Comparison of ENCODE assay signal across 8 cellular contexts in genomic region chr4:73127839-73128448, GRCh38. TPM values are rescaled to one million over a fixed set of nuclear protein-coding genes. Genes with fewer than 3 reads are reported as not detected.
DNase-seq lines count a peak whose midpoint lies in the region; ATAC-seq, FAIRE-seq and TF ChIP-seq lines count a peak whose summit lies in the region.

No MANE protein-coding gene starts in this region.

- H4K20me1 ChIP-seq in HepG2 (ENCODE audit: insufficient read depth, low read length): no peaks in the 10 kb centered on the region

- FAIRE-seq in HepG2 (lab: Jason Lieb, UNC): peak; percentile 55

- no TSS peak for BruUV-seq in HepG2 (replicated peaks; lab: Mats Ljungman, UMichigan)

- TF ChIP-seq POLR2A in HepG2 (IDR thresholded peaks at IDR 0.05; ENCODE audit: insufficient read depth in 1 of 2, low read depth in 2 of 2, low read length in 2 of 2): no peak

- ATAC-seq in HepG2: peak; percentile 96

- peak; percentile 27 for DNase-seq in activated naive CD4-positive, alpha-beta T cell treated with anti-CD3 and anti-CD28 coated beads, Interleukin-2, amount 10 ng/mL, durations not matched to agents 7 days and 5 days
- no peak for DNase-seq in activated naive CD4-positive, alpha-beta T cell (lab: John Stamatoyannopoulos, UW)
- DNase-seq in HT-29 (ENCODE audit: low spot score): peak; percentile 15
- no peak for DNase-seq in astrocyte of the spinal cord (ENCODE audit: low read depth, low spot score)
- DNase-seq in HepG2 (ENCODE audit: low spot score): peak; percentile 9
- DNase-seq in NCI-H1694 treated with DMSO at 0.1 percent for 48 hours (lab: John Stamatoyannopoulos, UW): no peak
- no peak for DNase-seq in NCI-H2227 (lab: John Stamatoyannopoulos, UW; ENCODE audit: unreplicated experiment)
- no peak for DNase-seq in COR-L47 (lab: John Stamatoyannopoulos, UW)

- H3K4me1 Mint-ChIP-seq in activated naive CD4-positive, alpha-beta T cell treated with anti-CD3 and anti-CD28 coated beads, Interleukin-2, amount 10 ng/mL, durations not matched to agents 7 days and 5 days: no peaks in the 10 kb centered on the region

- H3K9me3 Mint-ChIP-seq in activated naive CD4-positive, alpha-beta T cell treated with anti-CD3 and anti-CD28 coated beads, Interleukin-2, amount 10 ng/mL, durations not matched to agents 7 days and 5 days: no peaks in the 10 kb centered on the region

- H3K36me3 ChIP-seq in HepG2 (replicated peaks in 1 of 2; ENCODE audit: control insufficient read depth in 1 of 2, insufficient read depth in 2 of 2, low read length in 2 of 2): peaks cover 9 to 57% of the 10 kb centered on the region in 2 experiments

- no peak overlapping the region for H3K27ac ChIP-seq in HepG2 (ENCODE audit: extremely low read length, insufficient read depth, low read length)

- no peak for TF ChIP-seq EP300 in HepG2 (IDR thresholded peaks at IDR 0.05; ENCODE audit: low read depth in 2 of 2, low read length in 2 of 2)
- TF ChIP-seq EP300 in HepG2 (CRISPR knock-in tag; IDR thresholded peaks at IDR 0.05; ENCODE audit: borderline replicate concordance): no peak

- intact Hi-C loops in HepG2 (cut with micrococcal nuclease; ENCODE audit: unreplicated experiment): loop anchor here (5.0 kb wide), 1 partner anchor 179 kb away; no protein-coding TSS in a partner anchor

- H3K9ac ChIP-seq in HepG2 (ENCODE audit: insufficient read depth, low read depth, low read length): no peak overlapping the region

- no peak overlapping the region for H3K27ac Mint-ChIP-seq in activated naive CD4-positive, alpha-beta T cell treated with anti-CD3 and anti-CD28 coated beads, Interleukin-2, amount 10 ng/mL, durations not matched to agents 7 days and 5 days

- H3K4me2 ChIP-seq in HepG2 (ENCODE audit: low read depth, low read length): no peak overlapping the region

- H3K4me1 ChIP-seq in HepG2 (ENCODE audit: insufficient read depth, low read length): no peaks in the 10 kb centered on the region

- peaks cover 28% of the 10 kb centered on the region for H3K36me3 Mint-ChIP-seq in activated naive CD4-positive, alpha-beta T cell treated with anti-CD3 and anti-CD28 coated beads, Interleukin-2, amount 10 ng/mL, durations not matched to agents 7 days and 5 days

- H2AFZ ChIP-seq in HepG2 (ENCODE audit: low read length): no peak overlapping the region

- TF ChIP-seq CTCF in astrocyte of the spinal cord (IDR thresholded peaks at IDR 0.05; ENCODE audit: low read depth, low read length): peak; percentile 48
- TF ChIP-seq CTCF in HepG2 (CRISPR knock-in tag; IDR thresholded peaks at IDR 0.05): no peak

- no peaks in the 10 kb centered on the region for H3K27me3 Mint-ChIP-seq in activated naive CD4-positive, alpha-beta T cell treated with anti-CD3 and anti-CD28 coated beads, Interleukin-2, amount 10 ng/mL, durations not matched to agents 7 days and 5 days

- H3K4me3 Mint-ChIP-seq in activated naive CD4-positive, alpha-beta T cell treated with anti-CD3 and anti-CD28 coated beads, Interleukin-2, amount 10 ng/mL, durations not matched to agents 7 days and 5 days: no peak overlapping the region

- no peaks in the 10 kb centered on the region for H3K9me3 ChIP-seq in HepG2 (ENCODE audit: low read length)

- 96% methylated on average over 3 of the region's 3 CpGs for WGBS in HepG2 (ENCODE audit: low lambda C conversion rate)

- no peak for TF ChIP-seq RAD21 in HepG2 (CRISPR knock-in tag; IDR thresholded peaks at IDR 0.05)

- no peak overlapping the region for H3K4me3 ChIP-seq in astrocyte of the spinal cord (ENCODE audit: low read depth, low read length)
- no peak overlapping the region for H3K4me3 ChIP-seq in HepG2 (replicated peaks in 1 of 3; ENCODE audit: insufficient read depth in 1 of 3, low read depth in 2 of 3, low read length in 3 of 3)

- POLR2A ChIA-PET in HepG2 (lab: Yijun Ruan, JAX): no interaction called here

- in situ Hi-C loops in astrocyte of the spinal cord (cut with HindIII; ENCODE audit: low sequenced_read_pairs): no loop called here
- in situ Hi-C loops in HepG2 (cut with HindIII; ENCODE audit: extremely low pct_ligation_motif_present, low pct_unique_long_range_greater_than_20kb): loop anchor here (10.0 kb wide), 1 partner anchor 127 kb away; the partner anchor contains the start of gene ANKRD17

- CTCF ChIA-PET in activated naive CD4-positive, alpha-beta T cell treated with anti-CD3 and anti-CD28 coated beads, Interleukin-2, amount 10 ng/mL, durations not matched to agents 7 days and 5 days (lab: Charles Lee): interaction anchor here (0.8 to 2.6 kb wide), 8 partner anchors 9 to 129 kb away, joined by 3 to 13 read pairs (median 4); no protein-coding TSS in a partner anchor
- CTCF ChIA-PET in HepG2 (lab: Yijun Ruan, JAX; ENCODE audit: low intra/inter-chr PET ratio, low total read pairs): no interaction called here

- H3K27me3 ChIP-seq in HepG2 (ENCODE audit: control insufficient read depth in 1 of 2, insufficient read depth in 2 of 2, low read length in 2 of 2): no peaks in the 10 kb centered on the region

- no peaks in the 10 kb centered on the region for H3K79me2 ChIP-seq in HepG2 (ENCODE audit: insufficient read depth, low read length)

TF ChIP-seq in HepG2, 621 proteins besides CTCF, POLR2A, EP300 and RAD21:
- 0 out of 2 replicates have a peak, but pooled peaks have one; percentile 4 for TF ChIP-seq STAG1 (CRISPR knock-in tag; IDR thresholded peaks at IDR 0.05)
- peak; percentile 39 for TF ChIP-seq RBM22 (optimal IDR thresholded peaks at IDR 0.05; ENCODE audit: low read length)
- no peak for TF ChIP-seq ZNF382 (CRISPR knock-in tag; IDR thresholded peaks at IDR 0.05; ENCODE audit: borderline replicate concordance)

RNA-seq across cellular contexts. Expression of gene COX18, which starts 58.4 kb away (rescaled TPM):
- total RNA-seq in HT-29 (2014; rRNA removed; shearing (Covaris generic)): 19.1 and 33.7 TPM in 2 replicates
- total RNA-seq in HepG2 (2016; rRNA removed; fragmentation: Illumina TruSeq; extraction: Trizol): 21.3 and 25.3 TPM in 2 replicates
- 2.5 and 3.1 TPM in 2 replicates for total RNA-seq in HepG2 (2016; cell fraction: cytosol; rRNA removed; fragmentation: Illumina TruSeq; extraction: Trizol; ENCODE audit: low read depth)
- 20.2 and 26.8 TPM in 2 replicates for total RNA-seq in HepG2 (2016; cell fraction: insoluble cytoplasmic fraction; rRNA removed; fragmentation: Illumina TruSeq; extraction: Trizol)
- total RNA-seq in HepG2 (2016; cell fraction: membrane; rRNA removed; fragmentation: Illumina TruSeq; extraction: Trizol): 12.7 and 12.9 TPM in 2 replicates
- total RNA-seq in HepG2 (2016; cell fraction: nucleus; rRNA removed; fragmentation: Illumina TruSeq; extraction: Trizol): 12.2 and 16.7 TPM in 2 replicates
- 8.7 and 9.5 TPM in 2 replicates for polyA plus RNA-seq in HepG2 (2011; rRNA removed)
- 8.8 and 11.9 TPM in 2 replicates for polyA plus RNA-seq in HepG2 (2011; cell fraction: cytosol; rRNA removed)
- 5.7 and 8.2 TPM in 2 replicates for polyA plus RNA-seq in HepG2 (2011; cell fraction: nucleus; rRNA removed)
- 7.1 and 8.2 TPM in 2 replicates for polyA plus RNA-seq in HepG2 (2012)
- 2.7 TPM in 2 replicates for polyA plus RNA-seq in HepG2 (2016; cell fraction: cytosol; fragmentation: Illumina TruSeq; extraction: Trizol; ENCODE audit: low read depth)
- polyA plus RNA-seq in HepG2 (2016; cell fraction: insoluble cytoplasmic fraction; fragmentation: Illumina TruSeq; extraction: Trizol; ENCODE audit: low read depth): 17.2 and 20.1 TPM in 2 replicates
- 6.7 and 7.6 TPM in 2 replicates for polyA plus RNA-seq in HepG2 (2016; cell fraction: membrane; fragmentation: Illumina TruSeq; extraction: Trizol; ENCODE audit: low read depth)
- polyA plus RNA-seq in HepG2 (2016; cell fraction: nucleus; fragmentation: Illumina TruSeq; extraction: Trizol; ENCODE audit: insufficient read depth, low read depth): 18.8 and 21.2 TPM in 2 replicates
- polyA minus RNA-seq in HepG2 (2011; rRNA and poly(A)+ RNA removed; ENCODE audit: low replicate concordance): 16.2 and 35.9 TPM in 2 replicates
- polyA minus RNA-seq in HepG2 (2011; cell fraction: cytosol; rRNA and poly(A)+ RNA removed): 13.8 and 16.8 TPM in 2 replicates
- polyA minus RNA-seq in HepG2 (2011; cell fraction: nucleus; rRNA and poly(A)+ RNA removed): 5.5 and 7.3 TPM in 2 replicates

Comparison
In these comparisons a context has a peak if more than half of its experiments do, and no peak if none do; other contexts are left out.
1. DNase-seq: peak in activated naive CD4-positive, alpha-beta T cell treated with anti-CD3 and anti-CD28 coated beads, Interleukin-2, amount 10 ng/mL, durations not matched to agents 7 days and 5 days (single experiment), HT-29 (single experiment) and HepG2 (single experiment); none in activated naive CD4-positive, alpha-beta T cell (0 of 4), astrocyte of the spinal cord (single experiment), NCI-H1694 treated with DMSO at 0.1 percent for 48 hours (single experiment), NCI-H2227 (single experiment) and COR-L47 (single experiment).